ENCODE assay signal across 17 cellular contexts in genomic region chr19:40315812-40316475, GRCh38. TPM values are rescaled to one million over a fixed set of nuclear protein-coding genes. Genes with fewer than 3 reads are reported as not detected.
A peak's percentile ranks its signal among the peaks of the same experiment; 100 is the strongest.
DNase-seq lines count a peak whose midpoint lies in the region; ATAC-seq, FAIRE-seq and TF ChIP-seq lines count a peak whose summit lies in the region.
"Had no signal": no experiment of that assay in that cellular context is flagged by ENCODE, and none has a peak within 500 bp of the region (broad histone marks: within the 10 kb centered on the region; RNA-seq: fewer than 3 reads in every experiment).

No MANE protein-coding gene starts in this region.

- H3K27me3 ChIP-seq in A673 (replicated peaks; ENCODE audit: insufficient read depth, low read depth, low read length, poor library complexity) (no peaks in the 10 kb centered on the region), Panc1 (ENCODE audit: control insufficient read depth, insufficient read depth, low read length) (peaks cover 9% of the 10 kb centered on the region; the same call in 1 of the 2 replicates)
- H3K27me3 ChIP-seq: BLaER1 treated with 17β-estradiol and CSF1 and Interleukin-3, amounts not matched to agents 10 nM and 100 nM had no signal

- H3K9ac ChIP-seq in kidney (ENCODE audit: low read length in 2 of 2): no peak overlapping the region
- H3K9ac ChIP-seq: BLaER1 treated with 17β-estradiol and CSF1 and Interleukin-3, amounts not matched to agents 10 nM and 100 nM had no signal

- H3K4me1 ChIP-seq in A673 (ENCODE audit: insufficient read depth, low read length, poor library complexity, severe bottlenecking) (peaks cover 15% of the 10 kb centered on the region), Panc1 (ENCODE audit: control insufficient read depth, insufficient read depth, low read length) (no peaks in the 10 kb centered on the region), kidney (ENCODE audit: control insufficient read depth in 1 of 2, insufficient read depth in 1 of 2, low read depth in 1 of 2, low read length in 2 of 2) (no peaks in the 10 kb centered on the region)

- FAIRE-seq in kidney (lab: Jason Lieb, UNC): no peak
- FAIRE-seq: G401.6, H1, HepG2 had no signal

- no peaks in the 10 kb centered on the region for H3K9me3 ChIP-seq in A673 (ENCODE audit: low read depth, low read length, poor library complexity, severe bottlenecking)
- H3K9me3 ChIP-seq in Panc1 (ENCODE audit: control insufficient read depth, insufficient read depth, low read depth, low read length): no peaks in the 10 kb centered on the region
- H3K9me3 ChIP-seq in kidney (ENCODE audit: control insufficient read depth in 1 of 2, low read length in 2 of 2): no peaks in the 10 kb centered on the region

- no peak overlapping the region for H3K4me3 ChIP-seq in A673 (ENCODE audit: low read depth, low read length, poor library complexity, severe bottlenecking)
- no peak overlapping the region for H3K4me3 ChIP-seq in Panc1 (ENCODE audit: low read depth in 2 of 2, low read length in 2 of 2)
- H3K4me3 ChIP-seq in kidney (ENCODE audit: low read length in 2 of 2): no peak overlapping the region
- H3K4me3 ChIP-seq: BLaER1 treated with 17β-estradiol and CSF1 and Interleukin-3, amounts not matched to agents 10 nM and 100 nM had no signal

- DNase-seq in A673 (ENCODE audit: low spot score) (peak; percentile 37), COR-L47 (lab: John Stamatoyannopoulos, UW) (peak; percentile 3), Panc1 (ENCODE audit: low read depth, low spot score) (no peak), kidney (peak; percentile 52), NCI-H1105 treated with DMSO at 0.1 percent for 48 hours (lab: John Stamatoyannopoulos, UW) (no peak), NCI-H748 (lab: John Stamatoyannopoulos, UW; ENCODE audit: unreplicated experiment) (no peak)
- no peak for DNase-seq in activated CD4-positive, alpha-beta T cell treated with anti-CD3 and anti-CD28 coated beads for 4 hours
- DNase-seq: CD8-positive, alpha-beta memory T cell; DND-41; NCI-H1048; NCI-H226; NCI-H526 had no signal

- peak; percentile 12 for ATAC-seq in Panc1
- no peak for ATAC-seq in GM21723 (IDR thresholded peaks at IDR 0.05; ENCODE audit: unreplicated experiment)
- ATAC-seq: HepG2 had no signal

- BruUV-seq in A673 (replicated peaks; lab: Mats Ljungman, UMichigan) (no TSS peak), Panc1 (replicated peaks; lab: Mats Ljungman, UMichigan) (TSS peak; percentile 48)

- TF ChIP-seq CTCF in A673 (conservative IDR thresholded peaks at IDR 0.05; ENCODE audit: low read depth, low read length): no peak
- no peak for TF ChIP-seq CTCF in Panc1 (IDR thresholded peaks at IDR 0.05)
- no peak for TF ChIP-seq CTCF in kidney (IDR thresholded peaks at IDR 0.05; ENCODE audit: borderline replicate concordance, extremely low read depth, insufficient read depth)

- POLR2A ChIA-PET in A673 (lab: Charles Lee; ENCODE audit: low non-redundant PET): no interaction called here
- POLR2A ChIA-PET in Panc1 (lab: Charles Lee): interaction anchor here (0.5 to 1.3 kb wide), 9 partner anchors 11 to 446 kb away, joined by 3 to 10 read pairs (median 6); partner anchors contain the start of genes C19orf47 and PLD3

- H3K36me3 ChIP-seq in A673 (ENCODE audit: insufficient read depth, low read length, poor library complexity, severe bottlenecking) (peaks cover 2% of the 10 kb centered on the region), Panc1 (ENCODE audit: control insufficient read depth, insufficient read depth, low read length) (no peaks in the 10 kb centered on the region), kidney (ENCODE audit: control insufficient read depth in 1 of 2, insufficient read depth in 2 of 2, low read length in 2 of 2) (no peaks in the 10 kb centered on the region)

- intact Hi-C loops in A673 (cut with micrococcal nuclease; ENCODE audit: unreplicated experiment) (no loop called here), Panc1 (cut with micrococcal nuclease; ENCODE audit: unreplicated experiment) (no loop called here), kidney (cut with DNase I) (no loop called here)

- CTCF ChIA-PET in A673 (lab: Charles Lee): interaction anchor here (0.7 to 1.4 kb wide), 2 partner anchors 10 to 1442 kb away, joined by 3 to 5 read pairs; no protein-coding TSS in a partner anchor
- CTCF ChIA-PET in Panc1 (lab: Charles Lee): interaction anchor here (0.5 to 5.3 kb wide), 6 partner anchors 8 to 110 kb away, joined by 4 to 128 read pairs (median 5); no protein-coding TSS in a partner anchor

- in situ Hi-C loops in Panc1 (cut with HindIII; ENCODE audit: low pct_unique_long_range_greater_than_20kb, low sequenced_read_pairs): no loop called here

- no peak overlapping the region for H3K27ac ChIP-seq in A673 (ENCODE audit: low read depth, low read length, poor library complexity, severe bottlenecking)
- H3K27ac ChIP-seq in Panc1 (ENCODE audit: low read length): no peak overlapping the region
- no peak overlapping the region for H3K27ac ChIP-seq in kidney (ENCODE audit: low read depth in 2 of 2, low read length in 2 of 2)

RNA-seq across cellular contexts. Expression of gene AKT2, which starts 30.8 kb away (rescaled TPM):
- total RNA-seq in A673 (2021): 146 and 151 TPM in 2 replicates
- 2,376 TPM for total RNA-seq in Panc1 (2021; ENCODE audit: unreplicated experiment)
- 2,447 TPM for polyA plus RNA-seq in Panc1 (2012; ENCODE audit: insufficient read length)
- 154 TPM for total RNA-seq in kidney
- polyA plus RNA-seq in kidney (ENCODE audit: insufficient read depth, low read depth, low replicate concordance): 75.0 TPM

RNA-seq across cellular contexts. Expression of gene C19orf47, which starts 32.3 kb away (rescaled TPM):
- 26.5 and 30.8 TPM in 2 replicates for total RNA-seq in A673 (2021)
- 29.0 TPM for total RNA-seq in Panc1 (2021; ENCODE audit: unreplicated experiment)
- 36.8 TPM for polyA plus RNA-seq in Panc1 (2012; ENCODE audit: insufficient read length)
- 12.9 TPM for total RNA-seq in kidney
- polyA plus RNA-seq in kidney (ENCODE audit: insufficient read depth, low read depth, low replicate concordance): 13.0 TPM

RNA-seq across cellular contexts. Expression of gene PLD3, which starts 32.6 kb away (rescaled TPM):
- total RNA-seq in A673 (2021) (310 and 334 TPM in 2 replicates), Panc1 (2021; ENCODE audit: unreplicated experiment) (81.8 TPM), kidney (207 TPM)
- polyA plus RNA-seq in Panc1 (2012; ENCODE audit: insufficient read length): 166 TPM
- polyA plus RNA-seq in kidney (ENCODE audit: insufficient read depth, low read depth, low replicate concordance): 175 TPM

Comparison
In these comparisons a context has a peak if more than half of its experiments do, and no peak if none do; other contexts are left out.
1. DNase-seq: peak in A673 (single experiment), COR-L47 (single experiment) and kidney (single experiment); none in Panc1 (single experiment), NCI-H1105 treated with DMSO at 0.1 percent for 48 hours (single experiment), activated CD4-positive, alpha-beta T cell treated with anti-CD3 and anti-CD28 coated beads for 4 hours (0 of 2) and NCI-H748 (single experiment).
2. RNA of gene AKT2, which starts 30.8 kb away (total RNA-seq): 2,376 TPM in Panc1 (single experiment); 154 TPM in kidney (single experiment) and 146 to 151 TPM in A673; every median in the first group is over 10 times any median in the second.